27 cellular contexts compared by ENCODE assay signal in genomic region chr5:58469895-58470294, GRCh38. TPM values are rescaled to one million over a fixed set of nuclear protein-coding genes. Genes with fewer than 3 reads are reported as not detected.
"Had no signal": no experiment of that assay in that cellular context is flagged by ENCODE, and none has a peak within 500 bp of the region (broad histone marks: within the 10 kb centered on the region; RNA-seq: fewer than 3 reads in every experiment).

No MANE protein-coding gene starts in this region.

- H3K4me1 ChIP-seq: breast epithelium, gastroesophageal sphincter, right lobe of liver, thyroid gland, upper lobe of right lung had no signal

- H3K36me3 Mint-ChIP-seq: activated naive CD8-positive, alpha-beta T cell treated with anti-CD3 and anti-CD28 coated beads for 36 hours had no signal

- H3K4me3 Mint-ChIP-seq: activated B cell treated with CpG ODN at 0.5 μM for 24 hours; activated CD4-positive, alpha-beta T cell treated with anti-CD3 and anti-CD28 coated beads for 36 hours; activated naive CD8-positive, alpha-beta T cell treated with anti-CD3 and anti-CD28 coated beads for 36 hours; central memory CD8-positive, alpha-beta T cell; effector memory CD8-positive, alpha-beta T cell; nephron progenitor cell; stimulated activated naive CD8-positive, alpha-beta T cell treated with anti-CD3 and anti-CD28 coated beads, Interleukin-15, Interleukin-2, amounts not matched to agents 100 ng/mL and 50 ng/mL, for 24 hours had no signal

- H3K36me3 ChIP-seq: breast epithelium, gastroesophageal sphincter, right lobe of liver, thyroid gland, upper lobe of right lung had no signal

- ATAC-seq: activated CD4-positive, alpha-beta T cell treated with anti-CD3 and anti-CD28 coated beads for 36 hours; effector memory CD8-positive, alpha-beta T cell; esophagus mucosa; gastroesophageal sphincter; left cardiac atrium; right lobe of liver; upper lobe of right lung had no signal

- H3K27me3 ChIP-seq: breast epithelium, gastroesophageal sphincter, right lobe of liver, thyroid gland, upper lobe of right lung had no signal

- H3K27me3 Mint-ChIP-seq: activated B cell treated with CpG ODN at 0.5 μM for 24 hours; central memory CD8-positive, alpha-beta T cell had no signal

- H3K4me3 ChIP-seq: breast epithelium, dorsolateral prefrontal cortex, gastroesophageal sphincter, right lobe of liver, skin epidermis, thyroid gland, upper lobe of right lung had no signal

- H3K27ac Mint-ChIP-seq: activated B cell treated with CpG ODN at 0.5 μM for 24 hours; activated CD4-positive, alpha-beta T cell treated with anti-CD3 and anti-CD28 coated beads for 36 hours; activated naive CD8-positive, alpha-beta T cell treated with anti-CD3 and anti-CD28 coated beads for 36 hours; effector memory CD8-positive, alpha-beta T cell; nephron progenitor cell; stimulated activated naive CD8-positive, alpha-beta T cell treated with anti-CD3 and anti-CD28 coated beads, Interleukin-15, Interleukin-2, amounts not matched to agents 100 ng/mL and 50 ng/mL, for 24 hours had no signal

- H3K4me1 Mint-ChIP-seq: central memory CD8-positive, alpha-beta T cell; nephron progenitor cell had no signal

- DNase-seq: activated B cell treated with CpG ODN at 0.5 μM for 24 hours; activated CD4-positive, alpha-beta T cell treated with anti-CD3 and anti-CD28 coated beads for 36 hours; activated CD4-positive, alpha-beta T cell treated with anti-CD3 and anti-CD28 coated beads, Interleukin-2, amount 50 U/mL, for 48 hours; activated naive CD4-positive, alpha-beta T cell treated with Interleukin-2 at 50 U/mL for 16 hours; activated naive CD8-positive, alpha-beta T cell treated with anti-CD3 and anti-CD28 coated beads for 36 hours; activated T-cell treated with anti-CD3 and anti-CD28 coated beads, Interleukin-2, amount 50 U/mL, for 48 hours; dorsolateral prefrontal cortex; effector memory CD8-positive, alpha-beta T cell; head of caudate nucleus; left cardiac atrium; nephron progenitor cell; nucleus accumbens; right lobe of liver; stimulated activated CD4-positive, alpha-beta T cell treated with anti-CD3 and anti-CD28 coated beads, Interleukin-1b, Interleukin-23, amount 100 ng/mL, for 48 hours; substantia nigra; T1000; thyroid gland; upper lobe of right lung had no signal

- H3K27ac ChIP-seq: breast epithelium, dorsolateral prefrontal cortex, gastroesophageal sphincter, right lobe of liver, skin epidermis, thyroid gland, upper lobe of right lung had no signal

- FAIRE-seq: colon, endothelial cell of umbilical vein, islet of Langerhans had no signal

- H3K9me3 ChIP-seq: breast epithelium, gastroesophageal sphincter, right lobe of liver, thyroid gland, upper lobe of right lung had no signal

- H3K9me3 Mint-ChIP-seq: activated B cell treated with CpG ODN at 0.5 μM for 24 hours; activated naive CD8-positive, alpha-beta T cell treated with anti-CD3 and anti-CD28 coated beads for 36 hours; central memory CD8-positive, alpha-beta T cell; effector memory CD8-positive, alpha-beta T cell had no signal

RNA-seq across cellular contexts. Expression of gene GAPT, which starts 21.3 kb away (rescaled TPM):
- total RNA-seq: activated CD4-positive, alpha-beta T cell treated with anti-CD3 and anti-CD28 coated beads for 36 hours; endothelial cell of umbilical vein had no signal
- polyA plus RNA-seq: endothelial cell of umbilical vein had no signal
